Comparison of ENCODE assay signal across 18 cellular contexts in the genomic region with DNA sequence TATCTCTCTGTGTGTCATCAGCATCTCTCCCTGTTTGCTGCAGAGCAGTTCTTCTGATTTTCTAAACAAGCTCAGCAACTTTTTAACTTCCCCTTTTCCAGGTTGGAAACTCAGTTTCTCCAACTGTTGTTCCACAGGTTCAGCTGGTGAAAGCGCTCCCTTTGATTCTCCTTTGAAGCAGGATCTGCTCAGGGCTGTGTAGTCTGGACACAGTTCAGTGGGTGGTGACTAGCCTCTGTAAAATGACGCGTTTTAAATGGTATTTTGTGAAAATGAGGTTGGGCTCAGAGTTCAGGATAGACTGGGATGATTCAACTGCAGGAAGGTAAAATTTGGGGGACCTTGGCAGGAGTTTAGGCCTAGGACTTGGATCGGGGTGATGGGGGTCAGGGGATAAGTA.
DNase-seq lines count a peak whose midpoint lies in the region; ATAC-seq, FAIRE-seq and TF ChIP-seq lines count a peak whose summit lies in the region.
"Had no signal": no experiment of that assay in that cellular context is flagged by ENCODE, and none has a peak within 500 bp of the region (broad histone marks: within the 10 kb centered on the region; RNA-seq: fewer than 3 reads in every experiment).

No MANE protein-coding gene starts in this region.

- POLR2A ChIA-PET in IMR-90 (lab: Charles Lee; ENCODE audit: unreplicated experiment), result no interaction called here

- H3K4me1 ChIP-seq in IMR-90 (ENCODE audit: control insufficient read depth, insufficient read depth, low read length) (no peaks in the 10 kb centered on the region), breast epithelium (no peaks in the 10 kb centered on the region)
- H3K4me1 ChIP-seq: SJSA1 had no signal

- H3K4me2 ChIP-seq in IMR-90 (ENCODE audit: low read depth, low read length), result no peak overlapping the region
- H3K4me2 ChIP-seq: BLaER1 treated with 17β-estradiol and CSF1 and Interleukin-3, amounts not matched to agents 10 nM and 100 nM; PC-9 had no signal

- BruUV-seq in IMR-90 (replicated peaks; lab: Mats Ljungman, UMichigan), result no TSS peak

- H3K9me1 ChIP-seq in IMR-90 (ENCODE audit: insufficient read depth, low read length), result no peaks in the 10 kb centered on the region

- no peak overlapping the region for H3K56ac ChIP-seq in IMR-90 (ENCODE audit: extremely low read depth, insufficient read depth, low read length)

- CTCF ChIA-PET in IMR-90 (lab: Yijun Ruan, JAX), result no interaction called here

- no peaks in the 10 kb centered on the region for H4K20me1 ChIP-seq in IMR-90 (ENCODE audit: insufficient read depth, low read length)
- H4K20me1 ChIP-seq: BLaER1 treated with 17β-estradiol and CSF1 and Interleukin-3, amounts not matched to agents 10 nM and 100 nM had no signal

- no peak overlapping the region for H4K8ac ChIP-seq in IMR-90 (ENCODE audit: low read depth in 2 of 2, low read length in 2 of 2)

- no peak overlapping the region for H3K18ac ChIP-seq in IMR-90 (ENCODE audit: low read depth, low read length)

- no peak overlapping the region for H3K9ac ChIP-seq in IMR-90 (ENCODE audit: low read depth, low read length)
- H3K9ac ChIP-seq: BLaER1 treated with 17β-estradiol and CSF1 and Interleukin-3, amounts not matched to agents 10 nM and 100 nM had no signal

- no peak overlapping the region for H4K91ac ChIP-seq in IMR-90 (ENCODE audit: insufficient read depth, low read depth, low read length)

- H2BK120ac ChIP-seq in IMR-90 (ENCODE audit: low read depth, low read length), result no peak overlapping the region

- H3K23ac ChIP-seq in IMR-90 (ENCODE audit: low read depth, low read length), result no peak overlapping the region

- H2AFZ ChIP-seq in IMR-90 (replicated peaks; ENCODE audit: low read length, poor library complexity), result no peak overlapping the region
- H2AFZ ChIP-seq: PC-9 had no signal

- H3K36me3 ChIP-seq in IMR-90 (ENCODE audit: control insufficient read depth, insufficient read depth, low read length) (no peaks in the 10 kb centered on the region), breast epithelium (no peaks in the 10 kb centered on the region)
- H3K36me3 ChIP-seq: BLaER1 treated with 17β-estradiol and CSF1 and Interleukin-3, amounts not matched to agents 10 nM and 100 nM; SJSA1 had no signal

- H3K14ac ChIP-seq in IMR-90 (replicated peaks; ENCODE audit: low read depth, low read length), result no peak overlapping the region

- no peak for FAIRE-seq in urothelium cell line (lab: Jason Lieb, UNC)
- FAIRE-seq: A204.1, D721Med had no signal

- H2BK15ac ChIP-seq in IMR-90 (ENCODE audit: low read depth, low read length), result no peak overlapping the region

- intact Hi-C loops in IMR-90 (cut with micrococcal nuclease), result no loop called here
- intact Hi-C loops in breast epithelium (cut with DNase I; ENCODE audit: low total_unique reads), result no loop called here

- H3K4me3 ChIP-seq in IMR-90 (ENCODE audit: insufficient read depth, low read depth, low read length) (no peak overlapping the region), choroid plexus epithelial cell (ENCODE audit: low read depth, low read length) (no peak overlapping the region), breast epithelium (no peak overlapping the region)
- H3K4me3 ChIP-seq: BLaER1 treated with 17β-estradiol and CSF1 and Interleukin-3, amounts not matched to agents 10 nM and 100 nM; PC-9; SJSA1 had no signal

- in situ Hi-C loops in IMR-90 (cut with MboI; ENCODE audit: low sequenced_read_pairs), result no loop called here

- H3K79me1 ChIP-seq in IMR-90 (ENCODE audit: low read depth in 1 of 2, low read length in 2 of 2), result no peaks in the 10 kb centered on the region

- H2BK20ac ChIP-seq in IMR-90 (ENCODE audit: low read depth, low read length), result no peak overlapping the region

- no peak overlapping the region for H4K5ac ChIP-seq in IMR-90 (ENCODE audit: low read depth, low read length)

- H3K27me3 ChIP-seq in IMR-90 (ENCODE audit: control insufficient read depth, insufficient read depth, low read length), result peaks cover 36% of the 10 kb centered on the region
- no peaks in the 10 kb centered on the region for H3K27me3 ChIP-seq in breast epithelium
- H3K27me3 ChIP-seq: BLaER1 treated with 17β-estradiol and CSF1 and Interleukin-3, amounts not matched to agents 10 nM and 100 nM; SJSA1 had no signal

- no peak overlapping the region for H3K4ac ChIP-seq in IMR-90 (ENCODE audit: low read depth, low read length)

- dilution Hi-C loops in IMR-90 (cut with HindIII; ENCODE audit: low sequenced_read_pairs, unreplicated experiment), result no loop called here

- TF ChIP-seq CTCF in IMR-90 (conservative IDR thresholded peaks at IDR 0.05; ENCODE audit: low read depth, low read length) (no peak), choroid plexus epithelial cell (conservative IDR thresholded peaks at IDR 0.05; ENCODE audit: low read depth, low read length) (no peak), breast epithelium (IDR thresholded peaks at IDR 0.05) (no peak)

- no peak overlapping the region for H2AK5ac ChIP-seq in IMR-90 (ENCODE audit: low read depth, low read length)

- H3K27ac ChIP-seq in IMR-90 (ENCODE audit: insufficient read depth, low read length), result no peak overlapping the region
- no peak overlapping the region for H3K27ac ChIP-seq in breast epithelium
- H3K27ac ChIP-seq: BLaER1 treated with 17β-estradiol and CSF1 and Interleukin-3, amounts not matched to agents 10 nM and 100 nM; PC-9; SJSA1 had no signal

- H3K9me3 ChIP-seq in IMR-90 (ENCODE audit: control insufficient read depth, insufficient read depth, low read length), result no peaks in the 10 kb centered on the region
- no peaks in the 10 kb centered on the region for H3K9me3 ChIP-seq in breast epithelium
- H3K9me3 ChIP-seq: BLaER1 treated with 17β-estradiol and CSF1 and Interleukin-3, amounts not matched to agents 10 nM and 100 nM; SJSA1 had no signal

- no peak overlapping the region for H2AK9ac ChIP-seq in IMR-90 (replicated peaks; ENCODE audit: low read depth, low read length, poor library complexity)

- H2BK5ac ChIP-seq in IMR-90 (ENCODE audit: low read depth, low read length, poor library complexity, severe bottlenecking), result no peak overlapping the region

- DNase-seq in AG08395 (ENCODE audit: low spot score) (peak; percentile 9), IMR-90 (peak; percentile 5), choroid plexus epithelial cell (ENCODE audit: low read depth) (peak; percentile 4), kidney tubule cell (ENCODE audit: low spot score) (peak; percentile 68), urothelium cell line (ENCODE audit: low spot score) (no peak), breast epithelium (ENCODE audit: low spot score in 2 of 2) (no peak)
- DNase-seq: CD8-positive, alpha-beta memory T cell; KG1; MV-4-11; NCI-H1694 treated with DMSO at 0.1 percent for 48 hours; NCI-H524 had no signal

- 71% methylated on average over 1 of the region's 4 CpGs; no CpG with 5 or more reads in 1 of the 2 experiments for WGBS in IMR-90 (ENCODE audit: extremely low coverage in 2 of 2, insufficient read length in 1 of 2), 2 experiments

- ATAC-seq in IMR-90 (ENCODE audit: low read depth) (peak; percentile 53), GM21526 (IDR thresholded peaks at IDR 0.05; ENCODE audit: low FRiP score, unreplicated experiment) (no peak), HG02938 (IDR thresholded peaks at IDR 0.05; ENCODE audit: unreplicated experiment) (no peak)

- no peak for TF ChIP-seq POLR2A in IMR-90 (IDR thresholded peaks at IDR 0.05; ENCODE audit: low read depth, low read length)
- TF ChIP-seq POLR2A in breast epithelium (IDR thresholded peaks at IDR 0.05), result no peak

- no peak for TF ChIP-seq RAD21 in IMR-90 (IDR thresholded peaks at IDR 0.05; ENCODE audit: low read length)

TF ChIP-seq in IMR-90, 13 proteins besides CTCF, POLR2A, EP300 and RAD21:
- TF ChIP-seq RFX5 (IDR thresholded peaks at IDR 0.05; ENCODE audit: low read depth, low read length) (no peak), CHD1 (IDR thresholded peaks at IDR 0.05; ENCODE audit: low read depth, low read length) (no peak), USF2 (IDR thresholded peaks at IDR 0.05; ENCODE audit: low read depth, low read length) (no peak), NFE2L2 (IDR thresholded peaks at IDR 0.05; ENCODE audit: low read depth, low read length) (no peak), CEBPB (IDR thresholded peaks at IDR 0.05; ENCODE audit: low read depth, low read length) (no peak), ELK1 (IDR thresholded peaks at IDR 0.05; ENCODE audit: borderline replicate concordance, low read depth, low read length) (no peak), MXI1 (IDR thresholded peaks at IDR 0.05; ENCODE audit: borderline replicate concordance, low read depth, low read length) (no peak), BHLHE40 (IDR thresholded peaks at IDR 0.05; ENCODE audit: low read depth, low read length) (no peak), FOS (IDR thresholded peaks at IDR 0.05; ENCODE audit: low read depth, low read length) (no peak), MAZ (IDR thresholded peaks at IDR 0.05; ENCODE audit: borderline replicate concordance, low read depth, low read length) (no peak), SMC3 (IDR thresholded peaks at IDR 0.05; ENCODE audit: low read depth, low read length) (no peak)

Comparison
In these comparisons a context has a peak if more than half of its experiments do, and no peak if none do; other contexts are left out.
1. DNase-seq: peak in AG08395 (single experiment), IMR-90 (single experiment), choroid plexus epithelial cell (single experiment) and kidney tubule cell (single experiment); none in urothelium cell line (single experiment) and breast epithelium (0 of 2).